ENCODE assay signal across 17 cellular contexts in genomic region chr12:113684053-113684907, GRCh38.
DNase-seq lines count a peak whose midpoint lies in the region; ATAC-seq and TF ChIP-seq lines count a peak whose summit lies in the region.
"Had no signal": no experiment of that assay in that cellular context is flagged by ENCODE, and none has a peak within 500 bp of the region (broad histone marks: within the 10 kb centered on the region; RNA-seq: fewer than 3 reads in every experiment).

No MANE protein-coding gene starts in this region.

- H3K4me2 ChIP-seq in GM23338 = no peak overlapping the region

- no peak overlapping the region for H3K4me3 ChIP-seq in GM23338
- H3K4me3 ChIP-seq: ascending aorta, stomach had no signal

- no peaks in the 10 kb centered on the region for H3K9me3 Mint-ChIP-seq in GM23338
- H3K9me3 Mint-ChIP-seq in neural crest cell = no peaks in the 10 kb centered on the region
- H3K9me3 Mint-ChIP-seq: activated CD8-positive, alpha-beta T cell treated with anti-CD3 and anti-CD28 coated beads for 36 hours; CD8-positive, alpha-beta memory T cell had no signal

- H3K4me1 Mint-ChIP-seq in GM23338 (peaks cover 3% of the 10 kb centered on the region; the same call in 1 of the 3 replicates), neural crest cell (peaks cover 6% of the 10 kb centered on the region)
- H3K4me1 Mint-ChIP-seq: CD8-positive, alpha-beta memory T cell had no signal

- no peaks in the 10 kb centered on the region for H3K79me2 ChIP-seq in GM23338 (replicated peaks; ENCODE audit: insufficient read depth)

- DNase-seq in GM23338 (ENCODE audit: low spot score) (peak; percentile 43), NCI-H1694 treated with DMSO at 0.1 percent for 48 hours (lab: John Stamatoyannopoulos, UW) (peak; percentile 42), SK-N-DZ (ENCODE audit: low spot score) (peak; percentile 70), neural crest cell (ENCODE audit: low read depth, low spot score) (peak; percentile 9)
- DNase-seq: activated CD8-positive, alpha-beta T cell treated with anti-CD3 and anti-CD28 coated beads for 36 hours; activated gamma-delta T cell treated with Interleukin-2 at 50 U/mL for 16 hours; CD8-positive, alpha-beta memory T cell; dermis blood vessel endothelial cell; HCEC 1CT; NCI-H526; Right ventricle myocardium superior; stomach had no signal

- H3K4me1 ChIP-seq in GM23338 (ENCODE audit: insufficient read depth) = no peaks in the 10 kb centered on the region
- H3K4me1 ChIP-seq: ascending aorta, stomach had no signal

- H3K36me3 ChIP-seq in GM23338 (ENCODE audit: insufficient read depth) = no peaks in the 10 kb centered on the region
- H3K36me3 ChIP-seq: ascending aorta, neutrophil, stomach had no signal

- H3F3A ChIP-seq in GM23338 (replicated peaks; ENCODE audit: low read depth) = no peaks in the 10 kb centered on the region

- ATAC-seq in GM23338 (peak; percentile 67), HG03097 (IDR thresholded peaks at IDR 0.05; ENCODE audit: low FRiP score, unreplicated experiment) (no peak), HG02852 (IDR thresholded peaks at IDR 0.05; ENCODE audit: unreplicated experiment) (no peak), GM19324 (IDR thresholded peaks at IDR 0.05; ENCODE audit: low FRiP score, unreplicated experiment) (no peak)
- ATAC-seq: activated CD8-positive, alpha-beta T cell treated with anti-CD3 and anti-CD28 coated beads for 36 hours had no signal

- H3K4me3 Mint-ChIP-seq in GM23338 (no peak overlapping the region), neural crest cell (no peak overlapping the region)
- H3K4me3 Mint-ChIP-seq: activated CD8-positive, alpha-beta T cell treated with anti-CD3 and anti-CD28 coated beads for 36 hours; CD8-positive, alpha-beta memory T cell had no signal

- H3K27me3 Mint-ChIP-seq in GM23338 (ENCODE audit: insufficient read depth, low read depth, poor library complexity) (peaks cover 1% of the 10 kb centered on the region), neural crest cell (ENCODE audit: low read depth) (peaks cover 21% of the 10 kb centered on the region)
- H3K27me3 Mint-ChIP-seq: activated CD8-positive, alpha-beta T cell treated with anti-CD3 and anti-CD28 coated beads for 36 hours had no signal

- H3K27ac ChIP-seq in GM23338 (ENCODE audit: low read depth) = no peak overlapping the region
- H3K27ac ChIP-seq: ascending aorta, neutrophil, stomach had no signal

- no peak overlapping the region for H2AFZ ChIP-seq in GM23338

- H3K36me3 Mint-ChIP-seq in GM23338 (ENCODE audit: low read depth) = no peaks in the 10 kb centered on the region
- H3K36me3 Mint-ChIP-seq in neural crest cell (ENCODE audit: low read depth) = no peaks in the 10 kb centered on the region
- H3K36me3 Mint-ChIP-seq: CD8-positive, alpha-beta memory T cell had no signal

- TF ChIP-seq CTCF in GM23338 (conservative IDR thresholded peaks at IDR 0.05; ENCODE audit: low read depth in 2 of 2) = no peak
- no peak for TF ChIP-seq CTCF in neural crest cell (conservative IDR thresholded peaks at IDR 0.05)

- no peaks in the 10 kb centered on the region for H3K9me2 ChIP-seq in GM23338 (ENCODE audit: insufficient read depth)

- no peaks in the 10 kb centered on the region for H3K27me3 ChIP-seq in GM23338 (ENCODE audit: insufficient read depth)
- H3K27me3 ChIP-seq: ascending aorta had no signal

- no peak overlapping the region for H3K27ac Mint-ChIP-seq in GM23338
- no peak overlapping the region for H3K27ac Mint-ChIP-seq in neural crest cell (ENCODE audit: unreplicated experiment)
- H3K27ac Mint-ChIP-seq: activated CD8-positive, alpha-beta T cell treated with anti-CD3 and anti-CD28 coated beads for 36 hours; CD8-positive, alpha-beta memory T cell had no signal

- H4K20me1 ChIP-seq in GM23338 (replicated peaks; ENCODE audit: insufficient read depth) = no peaks in the 10 kb centered on the region; the same call in 1 of the 2 replicates

TF ChIP-seq in GM23338, 12 proteins besides CTCF, POLR2A, EP300 and RAD21 (continues in another document):
- TF ChIP-seq EZH2phosphoT487 (IDR thresholded peaks at IDR 0.05; ENCODE audit: unreplicated experiment) (no peak), JUNB (IDR thresholded peaks at IDR 0.05; ENCODE audit: unreplicated experiment) (no peak), EZH2 (IDR thresholded peaks at IDR 0.05; ENCODE audit: low read depth, unreplicated experiment) (no peak), NANOG (IDR thresholded peaks at IDR 0.05; ENCODE audit: borderline replicate concordance) (no peak), ZNF462 (CRISPR knock-in tag; IDR thresholded peaks at IDR 0.05) (no peak), ZNF331 (CRISPR knock-in tag; IDR thresholded peaks at IDR 0.05; ENCODE audit: low read depth) (no peak), STAT1 (IDR thresholded peaks at IDR 0.05; ENCODE audit: unreplicated experiment) (no peak), CREB1 (CRISPR knock-in tag; IDR thresholded peaks at IDR 0.05; ENCODE audit: low read depth) (no peak)

Comparison
In these comparisons a context has a peak if more than half of its experiments do, and no peak if none do; other contexts are left out.
1. DNase-seq: peak in every context shown above with its lines; median percentile 70 in SK-N-DZ; 43 in GM23338; 42 in NCI-H1694 treated with DMSO at 0.1 percent for 48 hours; 9 in neural crest cell.